1 cellular context compared by ENCODE assay signal in the genomic region with DNA sequence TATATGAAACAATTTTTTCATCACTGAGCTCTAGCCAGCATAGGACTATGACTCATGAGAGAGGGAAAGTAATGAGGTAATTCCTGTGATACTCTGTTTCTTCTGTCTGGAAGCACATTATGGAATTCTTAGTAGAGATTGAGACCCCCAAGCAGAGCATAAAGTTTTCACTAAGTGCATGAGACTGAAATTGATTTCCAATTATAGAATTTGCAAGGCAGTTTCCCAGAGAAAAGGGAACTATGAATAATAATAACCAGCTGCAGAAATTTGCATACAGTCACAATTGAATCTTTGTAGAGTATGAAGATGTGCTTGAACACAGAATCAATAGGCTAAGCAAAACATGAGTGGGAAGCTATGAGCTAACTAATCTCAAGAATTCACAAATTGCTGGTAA.
TF ChIP-seq lines count a peak whose summit lies in the region.

No MANE protein-coding gene starts in this region.

TF ChIP-seq in HepG2, 621 proteins besides CTCF, POLR2A, EP300 and RAD21 (continued from another document):
- TF ChIP-seq ZFYVE20 (CRISPR knock-in tag; IDR thresholded peaks at IDR 0.05; ENCODE audit: borderline replicate concordance, low read depth) (no peak), ZHX2 (IDR thresholded peaks at IDR 0.05; ENCODE audit: low read depth) (no peak), ZHX2 (CRISPR knock-in tag; IDR thresholded peaks at IDR 0.05; ENCODE audit: borderline replicate concordance) (no peak), ZBTB42 (CRISPR knock-in tag; IDR thresholded peaks at IDR 0.05) (no peak), PCBP2 (optimal IDR thresholded peaks at IDR 0.05; ENCODE audit: low read depth, low read length, poor library complexity, severe bottlenecking) (no peak), ZNF180 (CRISPR knock-in tag; IDR thresholded peaks at IDR 0.05; ENCODE audit: borderline replicate concordance, low read depth) (no peak), SP140L (CRISPR knock-in tag; IDR thresholded peaks at IDR 0.05; ENCODE audit: borderline replicate concordance) (no peak), MYC (CRISPR knock-in tag; IDR thresholded peaks at IDR 0.05; ENCODE audit: borderline replicate concordance) (no peak), ZNF558 (CRISPR knock-in tag; IDR thresholded peaks at IDR 0.05; ENCODE audit: borderline replicate concordance) (no peak), POLR2AphosphoS5 (IDR thresholded peaks at IDR 0.05; ENCODE audit: low read depth, low read length) (no peak), ZSCAN9 (CRISPR knock-in tag; IDR thresholded peaks at IDR 0.05; ENCODE audit: borderline replicate concordance) (no peak), ZNF44 (CRISPR knock-in tag; IDR thresholded peaks at IDR 0.05) (no peak), NFYB (CRISPR knock-in tag; IDR thresholded peaks at IDR 0.05) (no peak), FOSL2 (CRISPR knock-in tag; IDR thresholded peaks at IDR 0.05) (no peak), ZNF788 (CRISPR knock-in tag; IDR thresholded peaks at IDR 0.05; ENCODE audit: borderline replicate concordance) (no peak)
- TF ChIP-seq, protein P1, sequence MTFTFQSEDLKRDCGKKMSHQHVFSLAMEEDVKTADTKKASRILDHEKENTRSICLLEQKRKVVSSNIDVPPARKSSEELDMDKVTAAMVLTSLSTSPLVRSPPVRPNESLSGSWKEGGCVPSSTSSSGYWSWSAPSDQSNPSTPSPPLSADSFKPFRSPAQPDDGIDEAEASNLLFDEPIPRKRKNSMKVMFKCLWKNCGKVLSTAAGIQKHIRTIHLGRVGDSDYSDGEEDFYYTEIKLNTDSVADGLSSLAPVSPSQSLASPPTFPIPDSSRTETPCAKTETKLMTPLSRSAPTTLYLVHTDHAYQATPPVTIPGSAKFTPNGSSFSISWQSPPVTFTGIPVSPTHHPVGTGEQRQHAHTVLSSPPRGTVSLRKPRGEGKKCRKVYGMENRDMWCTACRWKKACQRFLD (CRISPR knock-in tag; IDR thresholded peaks at IDR 0.05; ENCODE audit: borderline replicate concordance): no peak
